1 cellular context compared by ENCODE assay signal in the genomic region with DNA sequence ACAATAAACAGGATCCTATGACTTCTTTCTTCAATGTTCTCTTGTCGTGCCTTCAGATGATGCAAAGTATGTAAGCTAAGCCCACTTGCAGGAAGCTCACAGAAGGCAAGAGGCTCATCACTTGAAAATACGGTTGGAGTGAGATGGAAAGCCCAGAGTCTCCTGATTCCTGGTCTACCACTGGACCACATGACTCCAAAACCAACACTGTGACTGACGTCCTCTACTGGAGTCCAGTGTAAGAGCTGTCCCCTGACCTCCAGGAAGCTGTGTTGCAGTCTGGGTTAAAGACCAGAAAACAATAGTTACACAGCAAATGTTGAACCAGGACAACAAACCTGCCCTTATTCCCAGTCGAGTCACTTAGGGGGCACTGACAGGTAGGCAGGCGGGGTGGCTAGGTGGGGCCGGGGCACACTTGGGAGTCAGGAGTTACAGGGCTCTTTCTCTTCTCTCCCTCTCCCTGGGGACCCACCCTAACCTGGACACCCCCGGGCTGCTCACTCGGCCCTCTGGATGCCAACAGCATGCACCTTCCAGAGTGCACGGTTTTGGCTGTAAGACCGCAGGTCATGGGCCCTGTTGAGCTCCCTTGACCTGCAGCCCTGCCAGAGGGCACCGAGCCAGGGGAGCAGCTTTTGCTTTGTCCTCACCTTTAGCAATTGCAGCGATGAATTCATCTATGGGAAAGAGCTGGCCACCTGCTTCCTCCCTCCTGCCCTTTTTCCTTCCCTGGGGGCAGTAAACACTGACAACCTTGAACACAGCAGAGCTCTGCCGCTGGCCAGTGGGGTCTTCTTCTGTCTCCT.
TF ChIP-seq lines count a peak whose summit lies in the region.

No MANE protein-coding gene starts in this region.

TF ChIP-seq in K562, 482 proteins besides CTCF, POLR2A, EP300 and RAD21:
- TF ChIP-seq, protein P1, sequence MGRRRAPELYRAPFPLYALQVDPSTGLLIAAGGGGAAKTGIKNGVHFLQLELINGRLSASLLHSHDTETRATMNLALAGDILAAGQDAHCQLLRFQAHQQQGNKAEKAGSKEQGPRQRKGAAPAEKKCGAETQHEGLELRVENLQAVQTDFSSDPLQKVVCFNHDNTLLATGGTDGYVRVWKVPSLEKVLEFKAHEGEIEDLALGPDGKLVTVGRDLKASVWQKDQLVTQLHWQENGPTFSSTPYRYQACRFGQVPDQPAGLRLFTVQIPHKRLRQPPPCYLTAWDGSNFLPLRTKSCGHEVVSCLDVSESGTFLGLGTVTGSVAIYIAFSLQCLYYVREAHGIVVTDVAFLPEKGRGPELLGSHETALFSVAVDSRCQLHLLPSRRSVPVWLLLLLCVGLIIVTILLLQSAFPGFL (CRISPR knock-in tag; IDR thresholded peaks at IDR 0.05) = no peak
- TF ChIP-seq, protein P2, sequence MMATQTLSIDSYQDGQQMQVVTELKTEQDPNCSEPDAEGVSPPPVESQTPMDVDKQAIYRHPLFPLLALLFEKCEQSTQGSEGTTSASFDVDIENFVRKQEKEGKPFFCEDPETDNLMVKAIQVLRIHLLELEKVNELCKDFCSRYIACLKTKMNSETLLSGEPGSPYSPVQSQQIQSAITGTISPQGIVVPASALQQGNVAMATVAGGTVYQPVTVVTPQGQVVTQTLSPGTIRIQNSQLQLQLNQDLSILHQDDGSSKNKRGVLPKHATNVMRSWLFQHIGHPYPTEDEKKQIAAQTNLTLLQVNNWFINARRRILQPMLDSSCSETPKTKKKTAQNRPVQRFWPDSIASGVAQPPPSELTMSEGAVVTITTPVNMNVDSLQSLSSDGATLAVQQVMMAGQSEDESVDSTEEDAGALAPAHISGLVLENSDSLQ (IDR thresholded peaks at IDR 0.05) = peak; percentile 61
